1 cellular context compared by ENCODE assay signal in the genomic region with DNA sequence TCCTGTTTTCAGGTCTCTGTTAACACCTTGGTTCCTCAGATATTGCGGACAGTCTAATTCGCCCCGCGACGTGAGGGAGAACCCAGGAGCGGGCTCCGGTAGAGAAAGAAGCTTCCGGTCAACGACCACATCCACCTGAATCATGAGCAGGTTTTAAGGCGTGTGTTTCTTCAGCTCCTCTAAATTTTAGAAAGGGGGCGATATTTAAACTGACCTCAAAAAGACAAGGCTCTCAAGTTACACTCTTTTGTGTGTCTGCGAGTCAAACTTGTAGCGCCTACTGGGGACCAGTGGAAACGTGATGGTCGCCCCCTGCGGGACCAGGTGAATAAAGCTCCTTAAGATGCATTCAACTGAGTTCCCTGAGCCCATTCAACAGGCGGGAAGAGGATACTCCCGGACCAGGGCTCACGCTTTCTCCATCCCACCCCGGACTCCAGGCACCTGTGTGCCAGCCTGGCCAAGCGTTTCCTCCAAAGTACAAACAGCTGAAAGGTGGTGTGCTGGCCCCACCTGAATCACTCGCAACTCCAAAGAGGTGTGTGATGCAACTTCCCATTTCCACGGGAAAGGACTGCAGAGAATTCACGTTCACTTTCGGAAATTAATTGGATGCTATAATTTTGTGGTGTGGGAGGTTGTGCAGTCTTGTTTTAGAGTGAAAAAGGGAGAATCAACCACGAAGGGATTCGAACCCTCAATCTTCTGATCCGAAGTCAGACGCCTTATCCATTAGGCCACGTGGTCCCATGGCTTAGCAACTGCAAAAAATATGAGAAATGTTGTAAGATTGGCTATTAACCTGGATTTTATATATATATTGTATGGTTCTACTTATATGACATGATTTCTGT.
TF ChIP-seq lines count a peak whose summit lies in the region.

No MANE protein-coding gene starts in this region.

TF ChIP-seq in HepG2, 621 proteins besides CTCF, POLR2A, EP300 and RAD21 (continued from another document and continues in another):
- TF ChIP-seq, protein P1, sequence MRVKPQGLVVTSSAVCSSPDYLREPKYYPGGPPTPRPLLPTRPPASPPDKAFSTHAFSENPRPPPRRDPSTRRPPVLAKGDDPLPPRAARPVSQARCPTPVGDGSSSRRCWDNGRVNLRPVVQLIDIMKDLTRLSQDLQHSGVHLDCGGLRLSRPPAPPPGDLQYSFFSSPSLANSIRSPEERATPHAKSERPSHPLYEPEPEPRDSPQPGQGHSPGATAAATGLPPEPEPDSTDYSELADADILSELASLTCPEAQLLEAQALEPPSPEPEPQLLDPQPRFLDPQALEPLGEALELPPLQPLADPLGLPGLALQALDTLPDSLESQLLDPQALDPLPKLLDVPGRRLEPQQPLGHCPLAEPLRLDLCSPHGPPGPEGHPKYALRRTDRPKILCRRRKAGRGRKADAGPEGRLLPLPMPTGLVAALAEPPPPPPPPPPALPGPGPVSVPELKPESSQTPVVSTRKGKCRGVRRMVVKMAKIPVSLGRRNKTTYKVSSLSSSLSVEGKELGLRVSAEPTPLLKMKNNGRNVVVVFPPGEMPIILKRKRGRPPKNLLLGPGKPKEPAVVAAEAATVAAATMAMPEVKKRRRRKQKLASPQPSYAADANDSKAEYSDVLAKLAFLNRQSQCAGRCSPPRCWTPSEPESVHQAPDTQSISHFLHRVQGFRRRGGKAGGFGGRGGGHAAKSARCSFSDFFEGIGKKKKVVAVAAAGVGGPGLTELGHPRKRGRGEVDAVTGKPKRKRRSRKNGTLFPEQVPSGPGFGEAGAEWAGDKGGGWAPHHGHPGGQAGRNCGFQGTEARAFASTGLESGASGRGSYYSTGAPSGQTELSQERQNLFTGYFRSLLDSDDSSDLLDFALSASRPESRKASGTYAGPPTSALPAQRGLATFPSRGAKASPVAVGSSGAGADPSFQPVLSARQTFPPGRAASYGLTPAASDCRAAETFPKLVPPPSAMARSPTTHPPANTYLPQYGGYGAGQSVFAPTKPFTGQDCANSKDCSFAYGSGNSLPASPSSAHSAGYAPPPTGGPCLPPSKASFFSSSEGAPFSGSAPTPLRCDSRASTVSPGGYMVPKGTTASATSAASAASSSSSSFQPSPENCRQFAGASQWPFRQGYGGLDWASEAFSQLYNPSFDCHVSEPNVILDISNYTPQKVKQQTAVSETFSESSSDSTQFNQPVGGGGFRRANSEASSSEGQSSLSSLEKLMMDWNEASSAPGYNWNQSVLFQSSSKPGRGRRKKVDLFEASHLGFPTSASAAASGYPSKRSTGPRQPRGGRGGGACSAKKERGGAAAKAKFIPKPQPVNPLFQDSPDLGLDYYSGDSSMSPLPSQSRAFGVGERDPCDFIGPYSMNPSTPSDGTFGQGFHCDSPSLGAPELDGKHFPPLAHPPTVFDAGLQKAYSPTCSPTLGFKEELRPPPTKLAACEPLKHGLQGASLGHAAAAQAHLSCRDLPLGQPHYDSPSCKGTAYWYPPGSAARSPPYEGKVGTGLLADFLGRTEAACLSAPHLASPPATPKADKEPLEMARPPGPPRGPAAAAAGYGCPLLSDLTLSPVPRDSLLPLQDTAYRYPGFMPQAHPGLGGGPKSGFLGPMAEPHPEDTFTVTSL (CRISPR knock-in tag; IDR thresholded peaks at IDR 0.05; ENCODE audit: borderline replicate concordance) = no peak
- TF ChIP-seq NFYB (CRISPR knock-in tag; IDR thresholded peaks at IDR 0.05) (no peak), NAIF1 (CRISPR knock-in tag; IDR thresholded peaks at IDR 0.05; ENCODE audit: borderline replicate concordance) (no peak), GABPB1 (CRISPR knock-in tag; IDR thresholded peaks at IDR 0.05) (no peak), CHD4 (IDR thresholded peaks at IDR 0.05; ENCODE audit: borderline replicate concordance, low read length) (peak; percentile 96; the same call in 1 of the 2 replicates), GRHL1 (CRISPR knock-in tag; conservative IDR thresholded peaks at IDR 0.05) (no peak), ZNF749 (CRISPR knock-in tag; IDR thresholded peaks at IDR 0.05; ENCODE audit: borderline replicate concordance) (no peak), BORCS8-MEF2B (CRISPR knock-in tag; IDR thresholded peaks at IDR 0.05) (peak; percentile 66; the same call in 1 of the 2 replicates), THAP11 (CRISPR knock-in tag; IDR thresholded peaks at IDR 0.05) (peak; percentile 25; the same call in 1 of the 2 replicates), IKZF1 (IDR thresholded peaks at IDR 0.05) (no peak), NCOA2 (CRISPR knock-in tag; IDR thresholded peaks at IDR 0.05) (0 out of 2 replicates have a peak, but pooled peaks have one; percentile 10), ZNF331 (CRISPR knock-in tag; IDR thresholded peaks at IDR 0.05) (peak; percentile 72), NR0B2 (CRISPR knock-in tag; IDR thresholded peaks at IDR 0.05) (no peak), CHCHD3 (CRISPR knock-in tag; IDR thresholded peaks at IDR 0.05) (no peak), TAF15 (IDR thresholded peaks at IDR 0.05; ENCODE audit: low read depth, low read length, poor library complexity, severe bottlenecking) (no peak), HDAC2 (CRISPR knock-in tag; IDR thresholded peaks at IDR 0.05) (0 out of 2 replicates have a peak, but pooled peaks have one; percentile 47), BHLHE40 (IDR thresholded peaks at IDR 0.05; ENCODE audit: low read length) (peak; percentile 26; the same call in 1 of the 2 replicates), KLF15 (CRISPR knock-in tag; IDR thresholded peaks at IDR 0.05; ENCODE audit: borderline replicate concordance) (no peak), ZNF343 (CRISPR knock-in tag; IDR thresholded peaks at IDR 0.05) (no peak), TGIF2 (CRISPR knock-in tag; IDR thresholded peaks at IDR 0.05) (peak; percentile 55; the same call in 1 of the 2 replicates), PRDM15 (CRISPR knock-in tag; IDR thresholded peaks at IDR 0.05) (no peak), IRF2 (CRISPR knock-in tag; IDR thresholded peaks at IDR 0.05) (peak; percentile 64; the same call in 1 of the 2 replicates), ZNF18 (CRISPR knock-in tag; IDR thresholded peaks at IDR 0.05; ENCODE audit: insufficient replicate concordance) (no peak), ZFP91 (CRISPR knock-in tag; IDR thresholded peaks at IDR 0.05; ENCODE audit: borderline replicate concordance) (peak; percentile 72; the same call in 1 of the 2 replicates), ZNF326 (CRISPR knock-in tag; IDR thresholded peaks at IDR 0.05; ENCODE audit: borderline replicate concordance) (no peak), SPEN (CRISPR knock-in tag; IDR thresholded peaks at IDR 0.05; ENCODE audit: low read depth) (no peak; the same call in 1 of the 2 replicates), SALL1 (CRISPR knock-in tag; IDR thresholded peaks at IDR 0.05) (peak; percentile 68), ZNF672 (CRISPR knock-in tag; IDR thresholded peaks at IDR 0.05) (no peak), ZNF607 (CRISPR knock-in tag; IDR thresholded peaks at IDR 0.05; ENCODE audit: borderline replicate concordance) (no peak), ZKSCAN1 (IDR thresholded peaks at IDR 0.05; ENCODE audit: low read length) (no peak; the same call in 1 of the 2 replicates), NFRKB (IDR thresholded peaks at IDR 0.05) (no peak), ZNF839 (CRISPR knock-in tag; IDR thresholded peaks at IDR 0.05; ENCODE audit: borderline replicate concordance) (no peak), MTA3 (CRISPR knock-in tag; IDR thresholded peaks at IDR 0.05) (no peak), ZNF780A (CRISPR knock-in tag; IDR thresholded peaks at IDR 0.05) (no peak), ZNF205 (CRISPR knock-in tag; IDR thresholded peaks at IDR 0.05) (peak; percentile 4; the same call in 1 of the 2 replicates)
- TF ChIP-seq, protein P2, sequence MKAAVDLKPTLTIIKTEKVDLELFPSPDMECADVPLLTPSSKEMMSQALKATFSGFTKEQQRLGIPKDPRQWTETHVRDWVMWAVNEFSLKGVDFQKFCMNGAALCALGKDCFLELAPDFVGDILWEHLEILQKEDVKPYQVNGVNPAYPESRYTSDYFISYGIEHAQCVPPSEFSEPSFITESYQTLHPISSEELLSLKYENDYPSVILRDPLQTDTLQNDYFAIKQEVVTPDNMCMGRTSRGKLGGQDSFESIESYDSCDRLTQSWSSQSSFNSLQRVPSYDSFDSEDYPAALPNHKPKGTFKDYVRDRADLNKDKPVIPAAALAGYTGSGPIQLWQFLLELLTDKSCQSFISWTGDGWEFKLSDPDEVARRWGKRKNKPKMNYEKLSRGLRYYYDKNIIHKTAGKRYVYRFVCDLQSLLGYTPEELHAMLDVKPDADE (CRISPR knock-in tag; IDR thresholded peaks at IDR 0.05) = no peak
- TF ChIP-seq, protein P3, sequence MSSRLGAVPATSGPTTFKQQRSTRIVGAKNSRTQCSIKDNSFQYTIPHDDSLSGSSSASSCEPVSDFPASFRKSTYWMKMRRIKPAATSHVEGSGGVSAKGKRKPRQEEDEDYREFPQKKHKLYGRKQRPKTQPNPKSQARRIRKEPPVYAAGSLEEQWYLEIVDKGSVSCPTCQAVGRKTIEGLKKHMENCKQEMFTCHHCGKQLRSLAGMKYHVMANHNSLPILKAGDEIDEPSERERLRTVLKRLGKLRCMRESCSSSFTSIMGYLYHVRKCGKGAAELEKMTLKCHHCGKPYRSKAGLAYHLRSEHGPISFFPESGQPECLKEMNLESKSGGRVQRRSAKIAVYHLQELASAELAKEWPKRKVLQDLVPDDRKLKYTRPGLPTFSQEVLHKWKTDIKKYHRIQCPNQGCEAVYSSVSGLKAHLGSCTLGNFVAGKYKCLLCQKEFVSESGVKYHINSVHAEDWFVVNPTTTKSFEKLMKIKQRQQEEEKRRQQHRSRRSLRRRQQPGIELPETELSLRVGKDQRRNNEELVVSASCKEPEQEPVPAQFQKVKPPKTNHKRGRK (CRISPR knock-in tag; IDR thresholded peaks at IDR 0.05) = no peak
- TF ChIP-seq, protein P4, sequence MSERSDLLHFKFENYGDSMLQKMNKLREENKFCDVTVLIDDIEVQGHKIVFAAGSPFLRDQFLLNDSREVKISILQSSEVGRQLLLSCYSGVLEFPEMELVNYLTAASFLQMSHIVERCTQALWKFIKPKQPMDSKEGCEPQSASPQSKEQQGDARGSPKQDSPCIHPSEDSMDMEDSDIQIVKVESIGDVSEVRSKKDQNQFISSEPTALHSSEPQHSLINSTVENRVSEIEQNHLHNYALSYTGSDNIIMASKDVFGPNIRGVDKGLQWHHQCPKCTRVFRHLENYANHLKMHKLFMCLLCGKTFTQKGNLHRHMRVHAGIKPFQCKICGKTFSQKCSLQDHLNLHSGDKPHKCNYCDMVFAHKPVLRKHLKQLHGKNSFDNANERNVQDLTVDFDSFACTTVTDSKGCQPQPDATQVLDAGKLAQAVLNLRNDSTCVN (CRISPR knock-in tag; IDR thresholded peaks at IDR 0.05; ENCODE audit: borderline replicate concordance) = no peak
